16 cellular contexts compared by ENCODE assay signal in genomic region chr5:40078907-40079575, GRCh38.
"Had no signal": no experiment of that assay in that cellular context is flagged by ENCODE, and none has a peak within 500 bp of the region (broad histone marks: within the 10 kb centered on the region; RNA-seq: fewer than 3 reads in every experiment).

No MANE protein-coding gene starts in this region.

- H3K79me2 ChIP-seq: hepatocyte had no signal

- H3K4me2 ChIP-seq: hepatocyte had no signal

- DNase-seq: activated CD4-positive, alpha-beta T cell treated with anti-CD3 and anti-CD28 coated beads for 1 hour; activated gamma-delta T cell treated with Interleukin-2 at 50 U/mL for 16 hours; dermis blood vessel endothelial cell; effector memory CD4-positive, alpha-beta T cell; esophagus squamous epithelium; foreskin fibroblast; left colon; midbrain; posterior cingulate gyrus; retina; spleen; stimulated activated CD4-positive, alpha-beta T cell treated with anti-CD3 and anti-CD28 coated beads, Interleukin-4, amount 100 ng/mL, for 4 hours; testis; WERI-Rb-1 had no signal

- H2AFZ ChIP-seq: hepatocyte had no signal

- H3K9me3 ChIP-seq: esophagus squamous epithelium, spleen, testis had no signal

- H3K4me1 ChIP-seq: esophagus squamous epithelium, spleen, testis had no signal

- H3K27ac ChIP-seq: cardiac muscle cell, esophagus squamous epithelium, hepatocyte, spleen, testis, WERI-Rb-1 had no signal

- H3K27me3 ChIP-seq: cardiac muscle cell, hepatocyte, spleen, testis had no signal

- H3K4me3 ChIP-seq: cardiac muscle cell, esophagus squamous epithelium, hepatocyte, spleen, testis had no signal

- H3K36me3 ChIP-seq: cardiac muscle cell, esophagus squamous epithelium, spleen, WERI-Rb-1 had no signal
